ENCODE assay signal across 34 cellular contexts in genomic region chr5:166503506-166503905, GRCh38.
"Had no signal": no experiment of that assay in that cellular context is flagged by ENCODE, and none has a peak within 500 bp of the region (broad histone marks: within the 10 kb centered on the region; RNA-seq: fewer than 3 reads in every experiment).

No MANE protein-coding gene starts in this region.

- H3K4me3 ChIP-seq: MG63 had no signal

- H3K9me3 ChIP-seq: MG63 had no signal

- H3K27me3 ChIP-seq: MG63 had no signal

- DNase-seq: Karpas-422, Kasumi-1, KG1, MG63, MM.1S, MV-4-11, NCI-H1048, NCI-H1092, NCI-H1092 treated with DMSO at 0.1 percent for 48 hours, NCI-H1105, NCI-H1105 treated with DMSO at 0.1 percent for 48 hours, NCI-H1417, NCI-H1417 treated with DMSO at 0.1 percent for 48 hours, NCI-H1436, NCI-H1436 treated with DMSO at 0.1 percent for 48 hours, NCI-H146, NCI-H1694, NCI-H1694 treated with DMSO at 0.1 percent for 48 hours, NCI-H187, NCI-H187 treated with DMSO at 0.1 percent for 48 hours, NCI-H1930, NCI-H2029, NCI-H2029 treated with DMSO at 0.1 percent for 48 hours, NCI-H2081, NCI-H2081 treated with DMSO at 0.1 percent for 48 hours, NCI-H2107, NCI-H2171, NCI-H2171 treated with DMSO at 0.1 percent for 48 hours, NCI-H2227 treated with DMSO at 0.1 percent for 48 hours, NCI-H226, NCI-H345, NCI-H446, NCI-H446 treated with DMSO at 0.1 percent for 48 hours had no signal

- H3K9ac ChIP-seq: KMS-11 had no signal

- H3K4me2 ChIP-seq: KMS-11 had no signal

- H3K36me3 ChIP-seq: MG63 had no signal

- H3K27ac ChIP-seq: KMS-11 had no signal
